ENCODE assay signal across 8 cellular contexts in genomic region chr11:45808427-45808826, GRCh38. TPM values are rescaled to one million over a fixed set of nuclear protein-coding genes. Genes with fewer than 3 reads are reported as not detected.
DNase-seq lines count a peak whose midpoint lies in the region; ATAC-seq and TF ChIP-seq lines count a peak whose summit lies in the region.
"Not testable (repeated sequence)": the region's sequence is repeated elsewhere in the genome, so short reads cannot be mapped to it uniquely, and the experiment has no call there.

No MANE protein-coding gene starts in this region.

- H3K4me1 ChIP-seq in DND-41 (ENCODE audit: insufficient read depth, low read length) (peaks cover 55% of the 10 kb centered on the region), RWPE2 (ENCODE audit: insufficient read depth, poor library complexity, severe bottlenecking) (peaks cover 11% of the 10 kb centered on the region)

- peak overlapping the region; percentile 20 for H3K27ac Mint-ChIP-seq in activated CD4-positive, alpha-beta T cell treated with anti-CD3 and anti-CD28 coated beads, Interleukin-2, amount 10 ng/mL, durations not matched to agents 24 days and 14 days
- peak overlapping the region; percentile 72 for H3K27ac Mint-ChIP-seq in activated T-helper 17 cell treated with anti-CD3 and anti-CD28 coated beads, Interleukin-2, amount 50 U/mL, for 72 hours
- H3K27ac Mint-ChIP-seq in activated naive CD8-positive, alpha-beta T cell, result peak overlapping the region; percentile 28
- peak overlapping the region; percentile 43 for H3K27ac Mint-ChIP-seq in type B pancreatic cell

- H3K27me3 ChIP-seq in DND-41 (ENCODE audit: insufficient read depth, low read length, poor library complexity); RWPE2 (ENCODE audit: insufficient read depth, poor library complexity, severe bottlenecking): not testable (repeated sequence)

- not testable (repeated sequence) for DNase-seq in DND-41; activated CD4-positive, alpha-beta T cell treated with anti-CD3 and anti-CD28 coated beads, Interleukin-2, amount 10 ng/mL, durations not matched to agents 24 days and 14 days; type B pancreatic cell (ENCODE audit: extremely low spot score, unreplicated experiment)
- DNase-seq in RWPE2 (ENCODE audit: low spot score) (peak; percentile 37), coronary artery (ENCODE audit: low spot score) (peak; percentile 12), mesenteric fat pad (ENCODE audit: low spot score) (peak; percentile 74)

- not testable (repeated sequence) for H3K27me3 Mint-ChIP-seq in activated CD4-positive, alpha-beta T cell treated with anti-CD3 and anti-CD28 coated beads, Interleukin-2, amount 10 ng/mL, durations not matched to agents 24 days and 14 days; activated T-helper 17 cell treated with anti-CD3 and anti-CD28 coated beads, Interleukin-2, amount 50 U/mL, for 72 hours; activated naive CD8-positive, alpha-beta T cell; type B pancreatic cell

- H3K9me3 Mint-ChIP-seq in activated CD4-positive, alpha-beta T cell treated with anti-CD3 and anti-CD28 coated beads, Interleukin-2, amount 10 ng/mL, durations not matched to agents 24 days and 14 days; activated T-helper 17 cell treated with anti-CD3 and anti-CD28 coated beads, Interleukin-2, amount 50 U/mL, for 72 hours; activated naive CD8-positive, alpha-beta T cell (ENCODE audit: low read depth); type B pancreatic cell: not testable (repeated sequence)

- H3K79me2 ChIP-seq in DND-41 (ENCODE audit: insufficient read depth, low read length), result peaks cover 39% of the 10 kb centered on the region

- not testable (repeated sequence) for H2AFZ ChIP-seq in DND-41 (ENCODE audit: low read depth, low read length)

- peak overlapping the region; percentile 25; the same call in 1 of the 2 replicates for H3K4me2 ChIP-seq in DND-41 (ENCODE audit: insufficient read depth, low read length)

- H4K20me1 ChIP-seq in DND-41 (ENCODE audit: insufficient read depth, low read length), result peaks cover 19% of the 10 kb centered on the region

- H3K4me1 Mint-ChIP-seq in activated CD4-positive, alpha-beta T cell treated with anti-CD3 and anti-CD28 coated beads, Interleukin-2, amount 10 ng/mL, durations not matched to agents 24 days and 14 days, result peaks cover 31% of the 10 kb centered on the region
- H3K4me1 Mint-ChIP-seq in activated T-helper 17 cell treated with anti-CD3 and anti-CD28 coated beads, Interleukin-2, amount 50 U/mL, for 72 hours, result peaks cover 20% of the 10 kb centered on the region
- peaks cover 43% of the 10 kb centered on the region for H3K4me1 Mint-ChIP-seq in activated naive CD8-positive, alpha-beta T cell (ENCODE audit: low read depth)
- H3K4me1 Mint-ChIP-seq in type B pancreatic cell (ENCODE audit: unreplicated experiment), result peaks cover 19% of the 10 kb centered on the region

- not testable (repeated sequence) for ATAC-seq in DND-41 (ENCODE audit: insufficient read depth, low read depth); RWPE2 (ENCODE audit: low read depth); activated T-helper 17 cell treated with anti-CD3 and anti-CD28 coated beads, Interleukin-2, amount 50 U/mL, for 72 hours (replicated peaks)

- H3K36me3 Mint-ChIP-seq in activated CD4-positive, alpha-beta T cell treated with anti-CD3 and anti-CD28 coated beads, Interleukin-2, amount 10 ng/mL, durations not matched to agents 24 days and 14 days (ENCODE audit: low read depth), result peaks cover 25% of the 10 kb centered on the region
- peaks cover 30% of the 10 kb centered on the region for H3K36me3 Mint-ChIP-seq in activated T-helper 17 cell treated with anti-CD3 and anti-CD28 coated beads, Interleukin-2, amount 50 U/mL, for 72 hours (ENCODE audit: low read depth)
- H3K36me3 Mint-ChIP-seq in activated naive CD8-positive, alpha-beta T cell; type B pancreatic cell: not testable (repeated sequence)

- not testable (repeated sequence) for TF ChIP-seq CTCF in DND-41 (IDR thresholded peaks at IDR 0.05; ENCODE audit: borderline replicate concordance, extremely low read depth, low read length, poor library complexity, severe bottlenecking); RWPE2 (IDR thresholded peaks at IDR 0.05; ENCODE audit: poor library complexity, severe bottlenecking); coronary artery (IDR thresholded peaks at IDR 0.05); type B pancreatic cell (conservative IDR thresholded peaks at IDR 0.05)

- H3K9me3 ChIP-seq in DND-41 (ENCODE audit: insufficient read depth, low read length, severe bottlenecking); RWPE2 (ENCODE audit: severe bottlenecking): not testable (repeated sequence)

- H3K9ac ChIP-seq in DND-41 (ENCODE audit: low read depth, low read length), result not testable (repeated sequence)

- H3K27ac ChIP-seq in DND-41 (ENCODE audit: low read length); RWPE2 (ENCODE audit: poor library complexity, severe bottlenecking); coronary artery: not testable (repeated sequence)

- intact Hi-C loops in activated CD4-positive, alpha-beta T cell treated with anti-CD3 and anti-CD28 coated beads, Interleukin-2, amount 10 ng/mL, durations not matched to agents 24 days and 14 days (cut with micrococcal nuclease), result loop anchor here (10.0 kb wide), 1 partner anchor 1244 kb away; the partner anchor contains the start of gene CD82

- H3K36me3 ChIP-seq in DND-41 (ENCODE audit: insufficient read depth, low read length) (peaks cover 52% of the 10 kb centered on the region), RWPE2 (ENCODE audit: low read depth) (peaks cover 19% of the 10 kb centered on the region)

- not testable (repeated sequence) for H3K4me3 ChIP-seq in DND-41 (ENCODE audit: low read depth in 1 of 2, low read length in 2 of 2); RWPE2 (ENCODE audit: severe bottlenecking); coronary artery

- H3K4me3 Mint-ChIP-seq in activated CD4-positive, alpha-beta T cell treated with anti-CD3 and anti-CD28 coated beads, Interleukin-2, amount 10 ng/mL, durations not matched to agents 24 days and 14 days; activated naive CD8-positive, alpha-beta T cell; type B pancreatic cell: not testable (repeated sequence)
- H3K4me3 Mint-ChIP-seq in activated T-helper 17 cell treated with anti-CD3 and anti-CD28 coated beads, Interleukin-2, amount 50 U/mL, for 72 hours, result peak overlapping the region; percentile 77

RNA-seq across cellular contexts. Expression of gene SLC35C1, which starts 3.5 kb away (rescaled TPM):
- 15.3 and 17.4 TPM in 2 replicates for total RNA-seq in activated CD4-positive, alpha-beta T cell treated with anti-CD3 and anti-CD28 coated beads, Interleukin-2, amount 10 ng/mL, durations not matched to agents 24 days and 14 days
- total RNA-seq in activated T-helper 17 cell treated with anti-CD3 and anti-CD28 coated beads, Interleukin-2, amount 50 U/mL, for 72 hours, result 10 to 100 TPM in 1 of 2 donors, 1 to 10 TPM in 1; 8.7 to 18.9 TPM
- total RNA-seq in mesenteric fat pad (81.0 TPM), type B pancreatic cell (ENCODE audit: low replicate concordance) (19.5 and 26.0 TPM in 2 replicates)

RNA-seq across cellular contexts. Expression of gene CRY2, which starts 38.8 kb away (rescaled TPM):
- total RNA-seq in activated CD4-positive, alpha-beta T cell treated with anti-CD3 and anti-CD28 coated beads, Interleukin-2, amount 10 ng/mL, durations not matched to agents 24 days and 14 days, result 22.1 and 22.5 TPM in 2 replicates
- total RNA-seq in activated T-helper 17 cell treated with anti-CD3 and anti-CD28 coated beads, Interleukin-2, amount 50 U/mL, for 72 hours, result 10 to 100 TPM; 12.3 to 25.4 TPM
- total RNA-seq in mesenteric fat pad (69.9 TPM), type B pancreatic cell (ENCODE audit: low replicate concordance) (27.7 and 37.0 TPM in 2 replicates)

Comparison
In these comparisons a context has a peak if more than half of its experiments do, and no peak if none do; other contexts are left out.
1. H3K27ac Mint-ChIP-seq: peak in every context shown above with its lines; median percentile 72 in activated T-helper 17 cell treated with anti-CD3 and anti-CD28 coated beads, Interleukin-2, amount 50 U/mL, for 72 hours; 43 in type B pancreatic cell; 28 in activated naive CD8-positive, alpha-beta T cell; 20 in activated CD4-positive, alpha-beta T cell treated with anti-CD3 and anti-CD28 coated beads, Interleukin-2, amount 10 ng/mL, durations not matched to agents 24 days and 14 days.